ENCODE assay signal across 14 cellular contexts in genomic region chr16:2535644-2536021, GRCh38. TPM values are rescaled to one million over a fixed set of nuclear protein-coding genes. Genes with fewer than 3 reads are reported as not detected.
DNase-seq lines count a peak whose midpoint lies in the region; ATAC-seq and TF ChIP-seq lines count a peak whose summit lies in the region.
"Had no signal": no experiment of that assay in that cellular context is flagged by ENCODE, and none has a peak within 500 bp of the region (broad histone marks: within the 10 kb centered on the region; RNA-seq: fewer than 3 reads in every experiment).

No MANE protein-coding gene starts in this region.

- H3K4me2 ChIP-seq in HCT116 (ENCODE audit: low read length): peak overlapping the region; percentile 96; the same call in 1 of the 2 replicates

- no peaks in the 10 kb centered on the region for H3K36me3 Mint-ChIP-seq in chondrocyte (ENCODE audit: low read depth)
- no peaks in the 10 kb centered on the region for H3K36me3 Mint-ChIP-seq in naive B cell
- no peaks in the 10 kb centered on the region for H3K36me3 Mint-ChIP-seq in progenitor cell of endocrine pancreas (ENCODE audit: insufficient read depth)

- no peaks in the 10 kb centered on the region for H3K27me3 ChIP-seq in HCT116 (ENCODE audit: insufficient read depth, low read length)

- peaks cover 15 to 47% of the 10 kb centered on the region in 2 experiments for H3K4me1 ChIP-seq in HCT116 (ENCODE audit: control insufficient read depth in 1 of 2, insufficient read depth in 2 of 2, low read length in 2 of 2)

- no peaks in the 10 kb centered on the region for H3K9me3 Mint-ChIP-seq in chondrocyte (ENCODE audit: low read depth)
- H3K9me3 Mint-ChIP-seq in naive B cell: no peaks in the 10 kb centered on the region
- no peaks in the 10 kb centered on the region for H3K9me3 Mint-ChIP-seq in progenitor cell of endocrine pancreas (ENCODE audit: low read depth)
- H3K9me3 Mint-ChIP-seq in stimulated activated naive CD8-positive, alpha-beta T cell treated with anti-CD3 and anti-CD28 coated beads, Interleukin-15, amount 100 ng/mL, for 72 hours: no peaks in the 10 kb centered on the region

- H3K27ac ChIP-seq in HCT116 (ENCODE audit: low read depth, low read length): peak overlapping the region; percentile 89; the same call in 1 of the 2 replicates

- peaks cover 49% of the 10 kb centered on the region for H3K4me1 Mint-ChIP-seq in chondrocyte (ENCODE audit: low read depth)
- H3K4me1 Mint-ChIP-seq in naive B cell: peaks cover 35 to 51% (median 42%) of the 10 kb centered on the region in 3 donors
- H3K4me1 Mint-ChIP-seq in progenitor cell of endocrine pancreas (ENCODE audit: low read depth): peaks cover 10% of the 10 kb centered on the region
- H3K4me1 Mint-ChIP-seq in stimulated activated naive CD8-positive, alpha-beta T cell treated with anti-CD3 and anti-CD28 coated beads, Interleukin-15, amount 100 ng/mL, for 72 hours: peaks cover 58% of the 10 kb centered on the region

- no TSS peak for BruUV-seq in HCT116 (replicated peaks; lab: Mats Ljungman, UMichigan)

- H4K20me1 ChIP-seq in HCT116 (ENCODE audit: insufficient read depth): no peaks in the 10 kb centered on the region

- no peaks in the 10 kb centered on the region for H3K27me3 Mint-ChIP-seq in chondrocyte (ENCODE audit: low read depth)
- no peaks in the 10 kb centered on the region for H3K27me3 Mint-ChIP-seq in naive B cell
- no peaks in the 10 kb centered on the region for H3K27me3 Mint-ChIP-seq in progenitor cell of endocrine pancreas
- no peaks in the 10 kb centered on the region for H3K27me3 Mint-ChIP-seq in stimulated activated naive CD8-positive, alpha-beta T cell treated with anti-CD3 and anti-CD28 coated beads, Interleukin-15, amount 100 ng/mL, for 72 hours

- H2AFZ ChIP-seq in HCT116 (ENCODE audit: low read depth, low read length, poor library complexity, severe bottlenecking): no peak overlapping the region

- no peak overlapping the region for H3K4me3 Mint-ChIP-seq in chondrocyte (ENCODE audit: unreplicated experiment)
- H3K4me3 Mint-ChIP-seq in naive B cell: peak overlapping the region in 7 of 8 donors; percentile 41 to 91 (median 53)
- no peak overlapping the region for H3K4me3 Mint-ChIP-seq in progenitor cell of endocrine pancreas (ENCODE audit: low read depth)
- H3K4me3 Mint-ChIP-seq in stimulated activated naive CD8-positive, alpha-beta T cell treated with anti-CD3 and anti-CD28 coated beads, Interleukin-15, amount 100 ng/mL, for 72 hours: no peak overlapping the region

- H3K79me2 ChIP-seq in HCT116 (ENCODE audit: insufficient read depth, low read length): peaks cover 15% of the 10 kb centered on the region

- H3K27ac Mint-ChIP-seq in chondrocyte (ENCODE audit: unreplicated experiment) (peak overlapping the region; percentile 65), naive B cell (peak overlapping the region in 3 of 6 donors; percentile 63 to 99 (median 80)), progenitor cell of endocrine pancreas (no peak overlapping the region)
- H3K27ac Mint-ChIP-seq in stimulated activated naive CD8-positive, alpha-beta T cell treated with anti-CD3 and anti-CD28 coated beads, Interleukin-15, amount 100 ng/mL, for 72 hours: no peak overlapping the region

- CTCF ChIA-PET in HCT116 (lab: Charles Lee): no interaction called here

- TF ChIP-seq POLR2A in HCT116 (IDR thresholded peaks at IDR 0.05; ENCODE audit: borderline replicate concordance, extremely low read depth, insufficient read depth, insufficient read length): no peak

- no peak for TF ChIP-seq RAD21 in HCT116 (IDR thresholded peaks at IDR 0.05; ENCODE audit: low read depth)

- H3K9me3 ChIP-seq in HCT116 (ENCODE audit: control insufficient read depth in 1 of 2, insufficient read depth in 1 of 2, low read depth in 1 of 2, low read length in 2 of 2): no peaks in the 10 kb centered on the region

- no peak overlapping the region for H3K4me3 ChIP-seq in HCT116 (replicated peaks in 1 of 2; ENCODE audit: low read depth in 1 of 2, low read length in 2 of 2)

- TF ChIP-seq CTCF in HCT116 (IDR thresholded peaks at IDR 0.05 in 2 of 3, conservative IDR thresholded peaks at IDR 0.05 in 1 of 3; ENCODE audit: borderline replicate concordance in 1 of 3, insufficient read depth in 1 of 3, low read depth in 2 of 3, low read length in 2 of 3): no peak
- TF ChIP-seq CTCF in chondrocyte (IDR thresholded peaks at IDR 0.05): no peak
- no peak for TF ChIP-seq CTCF in progenitor cell of endocrine pancreas (IDR thresholded peaks at IDR 0.05; ENCODE audit: unreplicated experiment)

- ATAC-seq in HCT116: no peak
- ATAC-seq in naive B cell (ENCODE audit: low read depth in 2 of 2): no peak
- no peak for ATAC-seq in GM21723 (IDR thresholded peaks at IDR 0.05; ENCODE audit: unreplicated experiment)
- ATAC-seq in stimulated activated naive CD8-positive, alpha-beta T cell treated with anti-CD3 and anti-CD28 coated beads, Interleukin-15, amount 100 ng/mL, for 72 hours: no peak
- ATAC-seq: SK-N-SH treated with all-trans-retinoic acid at 6 μM for 48 hours had no signal

- no peaks in the 10 kb centered on the region for H3K9me2 ChIP-seq in HCT116 (ENCODE audit: insufficient read depth)

- RAD21 ChIA-PET in HCT116 (lab: Charles Lee; ENCODE audit: low non-redundant PET in 1 of 2, low total read pairs in 2 of 2, uncharacterized antibody in 2 of 2, unreplicated experiment in 2 of 2): no interaction called here

- no peak overlapping the region for H3K9ac ChIP-seq in HCT116 (ENCODE audit: low read length)

- intact Hi-C loops in HCT116 (cut with micrococcal nuclease): no loop called here

- POLR2A ChIA-PET in HCT116 (lab: Charles Lee): no interaction called here

- DNase-seq in A172 (ENCODE audit: low spot score): peak; percentile 32
- no peak for DNase-seq in HCT116 (ENCODE audit: low read depth, low spot score)
- DNase-seq in chondrocyte (ENCODE audit: low spot score): no peak
- no peak for DNase-seq in naive B cell
- no peak for DNase-seq in progenitor cell of endocrine pancreas (ENCODE audit: low spot score, unreplicated experiment)
- DNase-seq in AML-193 (lab: John Stamatoyannopoulos, UW): no peak
- DNase-seq in stimulated activated naive CD8-positive, alpha-beta T cell treated with anti-CD3 and anti-CD28 coated beads, Interleukin-15, amount 100 ng/mL, for 72 hours: no peak
- DNase-seq: activated T-cell treated with anti-CD3 and anti-CD28 coated beads, Interleukin-2, amount 50 U/mL, for 48 hours; DMS 273 treated with DMSO at 0.1 percent for 48 hours; NCI-H1092; stimulated activated naive CD4-positive, alpha-beta T cell had no signal

- no peaks in the 10 kb centered on the region for H3K36me3 ChIP-seq in HCT116 (ENCODE audit: control insufficient read depth in 1 of 2, insufficient read depth in 2 of 2, low read length in 2 of 2)

TF ChIP-seq in HCT116, 20 proteins besides CTCF, POLR2A, EP300 and RAD21 (continues in another document):
- TF ChIP-seq JUND (IDR thresholded peaks at IDR 0.05) (no peak), EGR1 (IDR thresholded peaks at IDR 0.05; ENCODE audit: low read depth) (no peak), FOSL1 (IDR thresholded peaks at IDR 0.05; ENCODE audit: low read depth) (no peak), ZNF274 (IDR thresholded peaks at IDR 0.05; ENCODE audit: low read depth, low read length) (no peak), POLR2AphosphoS5 (IDR thresholded peaks at IDR 0.05; ENCODE audit: low read depth, low read length) (no peak), EZH2 (IDR thresholded peaks at IDR 0.05) (no peak), CEBPB (IDR thresholded peaks at IDR 0.05; ENCODE audit: low read depth) (no peak), TCF7L2 (IDR thresholded peaks at IDR 0.05; ENCODE audit: borderline replicate concordance, extremely low read depth, insufficient read depth, insufficient read length) (no peak), ELF1 (IDR thresholded peaks at IDR 0.05; ENCODE audit: borderline replicate concordance, low read depth) (no peak), SP1 (IDR thresholded peaks at IDR 0.05; ENCODE audit: low read depth) (no peak), MAX (IDR thresholded peaks at IDR 0.05) (no peak)

RNA-seq across cellular contexts. Expression of gene PDPK1, which starts 2.2 kb away (rescaled TPM):
- 15.1 and 21.1 TPM in 2 replicates for total RNA-seq in A172 (2014; rRNA removed; shearing (Covaris generic))
- total RNA-seq in HCT116 (2021; ENCODE audit: unreplicated experiment) (36.1 TPM), chondrocyte (39.2 to 40.6 TPM (median 39.6 TPM) in 3 replicates), progenitor cell of endocrine pancreas (45.0 and 45.1 TPM in 2 replicates)
- polyA plus RNA-seq in HCT116 (2012): 12.3 and 20.8 TPM in 2 replicates
- polyA plus RNA-seq in naive B cell (ENCODE audit: low read depth in 6 of 6): 10 to 100 TPM; 16.7 to 44.8 (median 38.9) TPM

RNA-seq across cellular contexts. Expression of gene CEMP1, which starts 4.4 kb away (rescaled TPM):
- total RNA-seq in A172 (2014; rRNA removed; shearing (Covaris generic)): not detected in 2 replicates
- 0.32 TPM for total RNA-seq in HCT116 (2021; ENCODE audit: unreplicated experiment)
- polyA plus RNA-seq in HCT116 (2012): 2.0 and 3.8 TPM in 2 replicates
- not detected in 3 replicates for total RNA-seq in chondrocyte
- polyA plus RNA-seq in naive B cell (ENCODE audit: low read depth in 6 of 6): 1 to 10 TPM; 2.4 to 5.7 (median 3.5) TPM
- total RNA-seq in progenitor cell of endocrine pancreas: 0.58 and 0.62 TPM in 2 replicates
- total RNA-seq: pulmonary artery endothelial cell had no signal

RNA-seq across cellular contexts. Expression of gene AMDHD2, which starts 15.5 kb away (rescaled TPM):
- total RNA-seq in A172 (2014; rRNA removed; shearing (Covaris generic)): 71.3 and 76.8 TPM in 2 replicates
- total RNA-seq in HCT116 (2021; ENCODE audit: unreplicated experiment): 42.9 TPM
- polyA plus RNA-seq in HCT116 (2012): 12.6 and 16.4 TPM in 2 replicates
- 35.4 to 37.0 TPM (median 36.3 TPM) in 3 replicates for total RNA-seq in chondrocyte
- 10 to 100 TPM; 17.6 to 24.0 (median 20.5) TPM for polyA plus RNA-seq in naive B cell (ENCODE audit: low read depth in 6 of 6)
- 38.7 and 40.8 TPM in 2 replicates for total RNA-seq in progenitor cell of endocrine pancreas

RNA-seq across cellular contexts. Expression of gene ATP6V0C, which starts 21.9 kb away (rescaled TPM):
- 24.7 and 51.1 TPM in 2 replicates for total RNA-seq in A172 (2014; rRNA removed; shearing (Covaris generic))
- 187 TPM for total RNA-seq in HCT116 (2021; ENCODE audit: unreplicated experiment)
- polyA plus RNA-seq in HCT116 (2012): 186 and 193 TPM in 2 replicates
- 168 to 200 TPM (median 197 TPM) in 3 replicates for total RNA-seq in chondrocyte
- polyA plus RNA-seq in naive B cell (ENCODE audit: low read depth in 6 of 6): 100 to 1,000 TPM in 3 of 6 donors, 10 to 100 TPM in 3; 75.4 to 114 (median 98.1) TPM
- total RNA-seq in progenitor cell of endocrine pancreas: 158 and 169 TPM in 2 replicates

Comparison
In these comparisons a context has a peak if more than half of its experiments do, and no peak if none do; other contexts are left out.
1. H3K4me3 Mint-ChIP-seq: peak in naive B cell (7 of 8); none in chondrocyte (single experiment), progenitor cell of endocrine pancreas (single experiment) and stimulated activated naive CD8-positive, alpha-beta T cell treated with anti-CD3 and anti-CD28 coated beads, Interleukin-15, amount 100 ng/mL, for 72 hours (0 of 2).